Comparison of ENCODE assay signal across 16 cellular contexts in genomic region chr9:127846451-127847154, GRCh38. TPM values are rescaled to one million over a fixed set of nuclear protein-coding genes. Genes with fewer than 3 reads are reported as not detected.
DNase-seq lines count a peak whose midpoint lies in the region; ATAC-seq and TF ChIP-seq lines count a peak whose summit lies in the region.
"Had no signal": no experiment of that assay in that cellular context is flagged by ENCODE, and none has a peak within 500 bp of the region (broad histone marks: within the 10 kb centered on the region; RNA-seq: fewer than 3 reads in every experiment).

No MANE protein-coding gene starts in this region.

- TF ChIP-seq CTCF in ascending aorta (IDR thresholded peaks at IDR 0.05) (no peak), left ventricle myocardium inferior (IDR thresholded peaks at IDR 0.05; ENCODE audit: borderline replicate concordance) (no peak), osteocyte (IDR thresholded peaks at IDR 0.05) (no peak), upper lobe of left lung (IDR thresholded peaks at IDR 0.05) (no peak), Calu3 (IDR thresholded peaks at IDR 0.05; ENCODE audit: unreplicated experiment) (no peak)

- H3K36me3 Mint-ChIP-seq in osteocyte (ENCODE audit: unreplicated experiment) = peaks cover 24% of the 10 kb centered on the region
- no peaks in the 10 kb centered on the region for H3K36me3 Mint-ChIP-seq in Calu3 (ENCODE audit: insufficient read depth, unreplicated experiment)

- DNase-seq in ascending aorta (ENCODE audit: low spot score in 2 of 2) (peak in 1 of 2 donors; percentile 89), left ventricle myocardium inferior (peak; percentile 58), osteocyte (ENCODE audit: extremely low spot score, unreplicated experiment) (no peak), upper lobe of left lung (peak; percentile 50 to 82), NCI-H748 (lab: John Stamatoyannopoulos, UW; ENCODE audit: unreplicated experiment) (no peak), Calu3 (no peak)
- DNase-seq in activated CD8-positive, alpha-beta memory T cell treated with anti-CD3 and anti-CD28 coated beads, Interleukin-2, amount 50 U/mL, for 48 hours = no peak
- DNase-seq: activated T-cell treated with anti-CD3 and anti-CD28 coated beads, Interleukin-2, amount 50 U/mL, for 72 hours; naive thymus-derived CD8-positive, alpha-beta T cell; NCI-H2029; NK-92 treated with Interleukin-12 subunit alpha and Interleukin-12 subunit beta, amount 100 ng/mL, for 24 hours had no signal

- H3K4me1 ChIP-seq in ascending aorta (peaks cover 13 to 55% of the 10 kb centered on the region in 2 donors), left ventricle myocardium inferior (peaks cover 92% of the 10 kb centered on the region), upper lobe of left lung (peaks cover 40 to 44% (median 41%) of the 10 kb centered on the region in 4 donors)

- H3K27me3 Mint-ChIP-seq in osteocyte (ENCODE audit: unreplicated experiment) = no peaks in the 10 kb centered on the region
- H3K27me3 Mint-ChIP-seq in Calu3 (ENCODE audit: unreplicated experiment) = peaks cover 11% of the 10 kb centered on the region
- H3K27me3 Mint-ChIP-seq: naive thymus-derived CD8-positive, alpha-beta T cell; stimulated activated memory B cell treated with anti-CD40 and anti-IgM and Interleukin-4, amounts not matched to agents 10 μg/mL and 1 μg/mL and 100 μg/mL, for 72 hours had no signal

- H3K4me3 Mint-ChIP-seq in osteocyte (ENCODE audit: unreplicated experiment) = no peak overlapping the region
- no peak overlapping the region for H3K4me3 Mint-ChIP-seq in Calu3 (ENCODE audit: low read depth, unreplicated experiment)
- H3K4me3 Mint-ChIP-seq: activated T-cell treated with anti-CD3 and anti-CD28 coated beads, Interleukin-2, amount 50 U/mL, for 72 hours; naive thymus-derived CD8-positive, alpha-beta T cell; stimulated activated memory B cell treated with anti-CD40 and anti-IgM and Interleukin-4, amounts not matched to agents 10 μg/mL and 1 μg/mL and 100 μg/mL, for 72 hours had no signal

- peaks cover 6 to 10% of the 10 kb centered on the region in 2 donors for H3K9me3 ChIP-seq in ascending aorta
- peaks cover 14% of the 10 kb centered on the region for H3K9me3 ChIP-seq in left ventricle myocardium inferior (replicated peaks)
- peaks cover 0 to 15% (median 3%) of the 10 kb centered on the region in 4 donors for H3K9me3 ChIP-seq in upper lobe of left lung

- intact Hi-C loops in ascending aorta (cut with DNase I) = loop anchor here (5.0 kb wide), 1 partner anchor 659 kb away; no protein-coding TSS in a partner anchor
- intact Hi-C loops in left ventricle myocardium inferior (cut with micrococcal nuclease) = no loop called here
- intact Hi-C loops in Calu3 (cut with micrococcal nuclease; ENCODE audit: unreplicated experiment) = no loop called here

- TF ChIP-seq EP300 in upper lobe of left lung (IDR thresholded peaks at IDR 0.05) = peak in 2 of 4 donors; percentile 86 to 89

- H3K4me1 Mint-ChIP-seq in osteocyte (ENCODE audit: unreplicated experiment) = peaks cover 37% of the 10 kb centered on the region
- no peaks in the 10 kb centered on the region for H3K4me1 Mint-ChIP-seq in Calu3 (ENCODE audit: low read depth, unreplicated experiment)
- H3K4me1 Mint-ChIP-seq: stimulated activated memory B cell treated with anti-CD40 and anti-IgM and Interleukin-4, amounts not matched to agents 10 μg/mL and 1 μg/mL and 100 μg/mL, for 72 hours had no signal

- H3K9me3 Mint-ChIP-seq in osteocyte (ENCODE audit: unreplicated experiment) = peaks cover 4% of the 10 kb centered on the region
- H3K9me3 Mint-ChIP-seq in Calu3 (ENCODE audit: low read depth, unreplicated experiment) = peaks cover 8% of the 10 kb centered on the region

- H3K27me3 ChIP-seq in ascending aorta (no peaks in the 10 kb centered on the region), left ventricle myocardium inferior (ENCODE audit: low read depth) (no peaks in the 10 kb centered on the region), upper lobe of left lung (no peaks in the 10 kb centered on the region)

- ATAC-seq in upper lobe of left lung (ENCODE audit: low FRiP score in 2 of 2) = peak; percentile 28 to 80
- no peak for ATAC-seq in GM19351 (IDR thresholded peaks at IDR 0.05; ENCODE audit: unreplicated experiment)
- ATAC-seq: activated CD4-positive, CD25-positive, alpha-beta regulatory T cell treated with anti-CD3 and anti-CD28 coated beads, Interleukin-2, amount 50 U/mL, for 24 hours; activated T-cell treated with anti-CD3 and anti-CD28 coated beads, Interleukin-2, amount 50 U/mL, for 72 hours; naive thymus-derived CD8-positive, alpha-beta T cell; stimulated activated memory B cell treated with anti-CD40 and anti-IgM and Interleukin-4, amounts not matched to agents 10 μg/mL and 1 μg/mL and 100 μg/mL, for 72 hours had no signal

- H3K4me3 ChIP-seq in ascending aorta (peak overlapping the region in 1 of 2 donors; percentile 4), left ventricle myocardium inferior (peak overlapping the region; percentile 73), upper lobe of left lung (peak overlapping the region in 2 of 4 donors; percentile 3 to 27)
- H3K4me3 ChIP-seq: SK-N-MC had no signal

- no TSS peak for BruUV-seq in Calu3 (replicated peaks; lab: Mats Ljungman, UMichigan)

- H3K27ac ChIP-seq in ascending aorta = peak overlapping the region; percentile 96 to 98
- peak overlapping the region; percentile 97 for H3K27ac ChIP-seq in left ventricle myocardium inferior (replicated peaks)
- H3K27ac ChIP-seq in upper lobe of left lung = peak overlapping the region; percentile 84 to 91 (median 88)
- H3K27ac ChIP-seq: epithelial cell of prostate, SK-N-MC had no signal

- peaks cover 16 to 47% of the 10 kb centered on the region in 2 donors for H3K36me3 ChIP-seq in ascending aorta
- H3K36me3 ChIP-seq in left ventricle myocardium inferior = peaks cover 47% of the 10 kb centered on the region
- H3K36me3 ChIP-seq in upper lobe of left lung = peaks cover 0 to 36% (median 8%) of the 10 kb centered on the region in 4 donors

- CTCF ChIA-PET in Calu3 (lab: Charles Lee) = interaction anchor here (0.5 to 0.6 kb wide), 2 partner anchors 44 to 192 kb away, joined by 3 to 8 read pairs; partner anchors contain the start of gene FPGS

- H3K27ac Mint-ChIP-seq in osteocyte (ENCODE audit: unreplicated experiment) = peak overlapping the region; percentile 69
- H3K27ac Mint-ChIP-seq in Calu3 (ENCODE audit: unreplicated experiment) = no peak overlapping the region
- H3K27ac Mint-ChIP-seq: activated T-cell treated with anti-CD3 and anti-CD28 coated beads, Interleukin-2, amount 50 U/mL, for 72 hours; stimulated activated memory B cell treated with anti-CD40 and anti-IgM and Interleukin-4, amounts not matched to agents 10 μg/mL and 1 μg/mL and 100 μg/mL, for 72 hours had no signal

- 39 to 50% methylated on average over 4 to 18 of the region's 18 CpGs for WGBS in upper lobe of left lung, 2 donors

- no peak for TF ChIP-seq POLR2A in upper lobe of left lung (IDR thresholded peaks at IDR 0.05)

RNA-seq across cellular contexts. Expression of gene ENG, which starts 7.9 kb away (rescaled TPM):
- total RNA-seq in ascending aorta = 675 TPM
- 139 TPM for total RNA-seq in left ventricle myocardium inferior
- 140 and 143 TPM in 2 replicates for total RNA-seq in osteocyte
- 100 to 1,000 TPM in 4 of 6 donors, 10 to 100 TPM in 2; 45.7 to 378 (median 178) TPM for total RNA-seq in upper lobe of left lung
- 0.32 TPM in 1 of 2 replicates, not detected in the other for total RNA-seq in Calu3 (2022)

RNA-seq across cellular contexts. Expression of gene AK1, which starts 30.9 kb away (rescaled TPM):
- 64.5 TPM for total RNA-seq in ascending aorta
- total RNA-seq in left ventricle myocardium inferior = 844 TPM
- total RNA-seq in osteocyte = 57.6 and 65.8 TPM in 2 replicates
- total RNA-seq in upper lobe of left lung = 100 to 1,000 TPM; 106 to 239 (median 161) TPM
- total RNA-seq in Calu3 (2022) = 12.2 and 15.6 TPM in 2 replicates

RNA-seq across cellular contexts. Expression of gene FPGS, which starts 43.9 kb away (rescaled TPM):
- 286 TPM for total RNA-seq in ascending aorta
- total RNA-seq in left ventricle myocardium inferior = 38.0 TPM
- 58.7 and 65.1 TPM in 2 replicates for total RNA-seq in osteocyte
- 100 to 1,000 TPM in 2 of 6 donors, 10 to 100 TPM in 4; 85.1 to 337 (median 95.5) TPM for total RNA-seq in upper lobe of left lung
- 75.2 and 79.9 TPM in 2 replicates for total RNA-seq in Calu3 (2022)

RNA-seq across cellular contexts. Expression of gene ST6GALNAC6, which starts 52.8 kb away (rescaled TPM):
- 172 TPM for total RNA-seq in ascending aorta
- total RNA-seq in left ventricle myocardium inferior = 48.4 TPM
- 73.4 and 77.0 TPM in 2 replicates for total RNA-seq in osteocyte
- 100 to 1,000 TPM in 1 of 6 donors, 10 to 100 TPM in 5; 67.3 to 117 (median 85.2) TPM for total RNA-seq in upper lobe of left lung
- 9.1 and 12.1 TPM in 2 replicates for total RNA-seq in Calu3 (2022)

Comparison
In these comparisons a context has a peak if more than half of its experiments do, and no peak if none do; other contexts are left out.
1. DNase-seq: peak in left ventricle myocardium inferior (single experiment) and upper lobe of left lung (2 of 2); none in osteocyte (single experiment), NCI-H748 (single experiment), Calu3 (single experiment) and activated CD8-positive, alpha-beta memory T cell treated with anti-CD3 and anti-CD28 coated beads, Interleukin-2, amount 50 U/mL, for 48 hours (single experiment).
2. RNA of gene ENG, which starts 7.9 kb away (total RNA-seq): 675 TPM in ascending aorta (single experiment), 45.7 to 378 TPM in upper lobe of left lung, 140 to 143 TPM in osteocyte and 139 TPM in left ventricle myocardium inferior (single experiment); 0.32 TPM in Calu3; every median in the first group is over 10 times any median in the second.
3. Peak in every context shown above with its lines, with median percentiles within 50 percentile points of each other: H3K27ac ChIP-seq.